ENCODE assay signal across 8 cellular contexts in genomic region chr3:40452562-40452875, GRCh38. TPM values are rescaled to one million over a fixed set of nuclear protein-coding genes. Genes with fewer than 3 reads are reported as not detected.
A peak's percentile ranks its signal among the peaks of the same experiment; 100 is the strongest.
DNase-seq lines count a peak whose midpoint lies in the region; ATAC-seq and TF ChIP-seq lines count a peak whose summit lies in the region.

No MANE protein-coding gene starts in this region.

- H3K27me3 ChIP-seq in right atrium auricular region (no peaks in the 10 kb centered on the region), mononuclear cell (ENCODE audit: insufficient read depth, low read length) (no peaks in the 10 kb centered on the region)

- DNase-seq in right atrium auricular region (ENCODE audit: low spot score) (no peak), Right ventricle myocardium inferior (ENCODE audit: missing footprints) (no peak), cardiac fibroblast (ENCODE audit: low read depth in 2 of 2) (no peak), cerebellar nuclear complex (lab: John Stamatoyannopoulos, UW) (no peak), DMS79 (lab: John Stamatoyannopoulos, UW) (no peak)
- no peak for DNase-seq in stimulated activated naive CD4-positive, alpha-beta T cell treated with Interleukin-2 at 50 U/mL for 16 hours (lab: John Stamatoyannopoulos, UW)

- H3K36me3 ChIP-seq in right atrium auricular region, result no peaks in the 10 kb centered on the region

- peak overlapping the region; percentile 96 to 98 for H3K27ac ChIP-seq in right atrium auricular region

- intact Hi-C loops in Right ventricle myocardium inferior (cut with DNase I), result no loop called here

- H3K9me3 ChIP-seq in right atrium auricular region (no peaks in the 10 kb centered on the region), mononuclear cell (ENCODE audit: low read depth, low read length) (no peaks in the 10 kb centered on the region)

- TF ChIP-seq CTCF in right atrium auricular region (IDR thresholded peaks at IDR 0.05) (no peak), cardiac fibroblast (IDR thresholded peaks at IDR 0.05; ENCODE audit: low read depth, low read length) (no peak)

- peak overlapping the region; percentile 66 to 75 for H3K4me3 ChIP-seq in right atrium auricular region
- H3K4me3 ChIP-seq in cardiac fibroblast (replicated peaks in 1 of 2; ENCODE audit: low read depth in 2 of 2, low read length in 2 of 2), result peak overlapping the region; percentile 74 to 86
- peak overlapping the region; percentile 60 for H3K4me3 ChIP-seq in mononuclear cell (ENCODE audit: low read length)

- ATAC-seq in Right ventricle myocardium inferior, result no peak
- ATAC-seq in GM21528 (IDR thresholded peaks at IDR 0.05; ENCODE audit: low FRiP score, unreplicated experiment), result no peak

- H3K4me1 ChIP-seq in right atrium auricular region (peaks cover 0 to 35% of the 10 kb centered on the region in 2 donors), mononuclear cell (ENCODE audit: insufficient read depth, low read length) (peaks cover 24% of the 10 kb centered on the region)

RNA-seq across cellular contexts. Expression of gene RPL14, which starts 4.6 kb away (rescaled TPM):
- total RNA-seq in right atrium auricular region (100 to 1,000 TPM; 182 to 247 TPM), Right ventricle myocardium inferior (1,077 TPM), mononuclear cell (542 TPM)

RNA-seq across cellular contexts. Expression of gene ZNF619, which starts 24.4 kb away (rescaled TPM):
- total RNA-seq in right atrium auricular region (1 to 10 TPM; 1.7 to 3.3 TPM), Right ventricle myocardium inferior (3.9 TPM), mononuclear cell (5.4 TPM)

RNA-seq across cellular contexts. Expression of gene ZNF620, which starts 53.3 kb away (rescaled TPM):
- 1 to 10 TPM; 2.0 to 3.6 TPM for total RNA-seq in right atrium auricular region
- total RNA-seq in Right ventricle myocardium inferior, result 1.6 TPM
- total RNA-seq in mononuclear cell, result 0.63 TPM
